Comparison of ENCODE assay signal across 11 cellular contexts in genomic region chr10:133276100-133276434, GRCh38. TPM values are rescaled to one million over a fixed set of nuclear protein-coding genes. Genes with fewer than 3 reads are reported as not detected.
A peak's percentile ranks its signal among the peaks of the same experiment; 100 is the strongest.
DNase-seq lines count a peak whose midpoint lies in the region; ATAC-seq and TF ChIP-seq lines count a peak whose summit lies in the region.
"Had no signal": no experiment of that assay in that cellular context is flagged by ENCODE, and none has a peak within 500 bp of the region (broad histone marks: within the 10 kb centered on the region; RNA-seq: fewer than 3 reads in every experiment).

No MANE protein-coding gene starts in this region.

- CTCF ChIA-PET in CD8-positive, alpha-beta memory T cell (lab: Charles Lee): interaction anchor here (0.9 to 3.5 kb wide), 7 partner anchors 9 to 132 kb away, joined by 3 to 17 read pairs (median 10); no protein-coding TSS in a partner anchor
- CTCF ChIA-PET in MCF 10A (lab: Yijun Ruan, JAX): interaction anchor here (0.6 to 1.1 kb wide), 2 partner anchors 19 to 130 kb away, joined by 3 to 4 read pairs; no protein-coding TSS in a partner anchor

- peak overlapping the region; percentile 88 to 97 (median 91) for H3K4me3 Mint-ChIP-seq in CD8-positive, alpha-beta memory T cell
- H3K4me3 Mint-ChIP-seq in MCF 10A (ENCODE audit: unreplicated experiment): peak overlapping the region; percentile 40
- peak overlapping the region; percentile 93 for H3K4me3 Mint-ChIP-seq in natural killer cell

- peaks cover 0 to 32% (median 0%) of the 10 kb centered on the region in 3 donors for H3K36me3 Mint-ChIP-seq in CD8-positive, alpha-beta memory T cell
- peaks cover 13% of the 10 kb centered on the region for H3K36me3 Mint-ChIP-seq in MCF 10A (ENCODE audit: insufficient read depth, unreplicated experiment)
- H3K36me3 Mint-ChIP-seq in natural killer cell: no peaks in the 10 kb centered on the region

- H3K9me3 ChIP-seq in CD8-positive, alpha-beta memory T cell (ENCODE audit: low read length): no peaks in the 10 kb centered on the region

- H3K9me3 Mint-ChIP-seq in CD8-positive, alpha-beta memory T cell: no peaks in the 10 kb centered on the region
- H3K9me3 Mint-ChIP-seq in MCF 10A (ENCODE audit: unreplicated experiment) (no peaks in the 10 kb centered on the region), natural killer cell (no peaks in the 10 kb centered on the region)

- intact Hi-C loops in MCF 10A (cut with micrococcal nuclease): no loop called here
- intact Hi-C loops in natural killer cell (cut with micrococcal nuclease): loop anchor here (5.0 kb wide), 1 partner anchor 116 kb away; the partner anchor contains the start of gene MTG1

- H3K27me3 Mint-ChIP-seq in CD8-positive, alpha-beta memory T cell: no peaks in the 10 kb centered on the region
- H3K27me3 Mint-ChIP-seq in MCF 10A (ENCODE audit: insufficient read depth, unreplicated experiment) (no peaks in the 10 kb centered on the region), natural killer cell (ENCODE audit: low read depth in 2 of 2) (no peaks in the 10 kb centered on the region)

- no peak for TF ChIP-seq CTCF in HFF-Myc (IDR thresholded peaks at IDR 0.05; ENCODE audit: low read depth, low read length, missing control alignments)
- TF ChIP-seq CTCF in MCF 10A (IDR thresholded peaks at IDR 0.05; ENCODE audit: unreplicated experiment): no peak
- no peak for TF ChIP-seq CTCF in natural killer cell (IDR thresholded peaks at IDR 0.05)

- no peak for DNase-seq in CD8-positive, alpha-beta memory T cell
- DNase-seq in HFF-Myc (ENCODE audit: extremely low read depth, low read depth): no peak
- DNase-seq in MCF 10A (ENCODE audit: unreplicated experiment): no peak
- no peak for DNase-seq in natural killer cell
- no peak for DNase-seq in DMS153 treated with DMSO at 0.1 percent for 48 hours (lab: John Stamatoyannopoulos, UW; ENCODE audit: unreplicated experiment)
- no peak for DNase-seq in NCI-H2171 (lab: John Stamatoyannopoulos, UW)
- no peak for DNase-seq in effector CD4-positive, alpha-beta T cell
- DNase-seq: NCI-H524 had no signal

- H3K27ac Mint-ChIP-seq in CD8-positive, alpha-beta memory T cell: peak overlapping the region; percentile 93 to 99 (median 96)
- no peak overlapping the region for H3K27ac Mint-ChIP-seq in MCF 10A (ENCODE audit: low read depth, unreplicated experiment)
- peak overlapping the region; percentile 98 for H3K27ac Mint-ChIP-seq in natural killer cell

- peak overlapping the region; percentile 88 for H3K4me3 ChIP-seq in CD8-positive, alpha-beta memory T cell (ENCODE audit: low read length)
- peak overlapping the region; percentile 23; the same call in 1 of the 2 replicates for H3K4me3 ChIP-seq in HFF-Myc (replicated peaks; ENCODE audit: low read depth, low read length)

- ATAC-seq in natural killer cell (no peak), HG02840 (IDR thresholded peaks at IDR 0.05; ENCODE audit: low FRiP score, unreplicated experiment) (no peak)

- peaks cover 45% of the 10 kb centered on the region for H3K4me1 ChIP-seq in CD8-positive, alpha-beta memory T cell (ENCODE audit: insufficient read depth, low read length)

- no peaks in the 10 kb centered on the region for H3K27me3 ChIP-seq in CD8-positive, alpha-beta memory T cell (ENCODE audit: insufficient read depth, low read length, poor library complexity, severe bottlenecking)

- peaks cover 23 to 54% (median 34%) of the 10 kb centered on the region in 3 donors for H3K4me1 Mint-ChIP-seq in CD8-positive, alpha-beta memory T cell
- H3K4me1 Mint-ChIP-seq in MCF 10A (ENCODE audit: insufficient read depth, unreplicated experiment): peaks cover 16% of the 10 kb centered on the region
- H3K4me1 Mint-ChIP-seq in natural killer cell: peaks cover 28 to 49% of the 10 kb centered on the region in 2 donors

- peak overlapping the region; percentile 93 for H3K27ac ChIP-seq in CD8-positive, alpha-beta memory T cell (ENCODE audit: low read depth, low read length)
- H3K27ac ChIP-seq: VCaP had no signal

- POLR2A ChIA-PET in CD8-positive, alpha-beta memory T cell (lab: Charles Lee): interaction anchor here (1.0 to 1.5 kb wide), 4 partner anchors 12 to 114 kb away, joined by 3 to 7 read pairs (median 4); no protein-coding TSS in a partner anchor
- POLR2A ChIA-PET in MCF 10A (lab: Yijun Ruan, JAX): interaction anchor here (4.7 kb wide), 1 partner anchor 18 kb away, joined by 45 read pairs; no protein-coding TSS in a partner anchor

- peaks cover 3% of the 10 kb centered on the region for H3K36me3 ChIP-seq in CD8-positive, alpha-beta memory T cell (ENCODE audit: insufficient read depth, low read length)

- BruUV-seq in MCF 10A (replicated peaks; lab: Mats Ljungman, UMichigan): no TSS peak

RNA-seq across cellular contexts. Expression of gene ADAM8, which starts 0.6 kb away (rescaled TPM):
- total RNA-seq in CD8-positive, alpha-beta memory T cell: 10 to 100 TPM; 67.0 to 70.0 TPM
- polyA plus RNA-seq in CD8-positive, alpha-beta memory T cell: 74.9 TPM
- total RNA-seq in MCF 10A (2022): 20.2 and 23.2 TPM in 2 replicates
- 100 to 1,000 TPM; 357 to 682 (median 425) TPM for total RNA-seq in natural killer cell

RNA-seq across cellular contexts. Expression of gene TUBGCP2, which starts 32.6 kb away (rescaled TPM):
- 10 to 100 TPM; 67.9 to 68.1 TPM for total RNA-seq in CD8-positive, alpha-beta memory T cell
- polyA plus RNA-seq in CD8-positive, alpha-beta memory T cell: 39.9 TPM
- total RNA-seq in MCF 10A (2022) (95.9 and 96.2 TPM in 2 replicates), natural killer cell (10 to 100 TPM; 74.3 to 81.8 (median 78.7) TPM)

RNA-seq across cellular contexts. Expression of gene ZNF511, which starts 32.6 kb away (rescaled TPM):
- 10 to 100 TPM; 82.2 to 83.2 TPM for total RNA-seq in CD8-positive, alpha-beta memory T cell
- polyA plus RNA-seq in CD8-positive, alpha-beta memory T cell: 90.8 TPM
- total RNA-seq in MCF 10A (2022) (28.9 and 42.7 TPM in 2 replicates), natural killer cell (10 to 100 TPM; 28.1 to 39.0 (median 32.4) TPM)

RNA-seq across cellular contexts. Expression of gene VENTX, which starts 38.4 kb away (rescaled TPM):
- not detected for total RNA-seq in CD8-positive, alpha-beta memory T cell
- polyA plus RNA-seq in CD8-positive, alpha-beta memory T cell: not detected
- not detected in 2 replicates for total RNA-seq in MCF 10A (2022)
- total RNA-seq in natural killer cell: 1 to 10 TPM in 1 of 3 donors, under 1 TPM in 2; 0.48 to 4.1 (median 0.75) TPM
- total RNA-seq: Daoy had no signal

RNA-seq across cellular contexts. Expression of gene UTF1, which starts 46.0 kb away (rescaled TPM):
- total RNA-seq in CD8-positive, alpha-beta memory T cell: not detected
- polyA plus RNA-seq in CD8-positive, alpha-beta memory T cell: not detected
- total RNA-seq in MCF 10A (2022) (not detected in 2 replicates), natural killer cell (under 1 TPM in 2 of 3 donors, not detected in 1; 0.31 to 0.33 TPM)
- total RNA-seq: Daoy had no signal

Comparison
In these comparisons a context has a peak if more than half of its experiments do, and no peak if none do; other contexts are left out.
1. H3K4me3 Mint-ChIP-seq: peak in every context shown above with its lines; median percentile 93 in natural killer cell; 91 in CD8-positive, alpha-beta memory T cell; 40 in MCF 10A.
2. RNA of gene ADAM8, which starts 0.6 kb away (total RNA-seq): 357 to 682 TPM in natural killer cell; 67.0 to 70.0 TPM in CD8-positive, alpha-beta memory T cell and 20.2 to 23.2 TPM in MCF 10A; every median in the first group is over 4 times any median in the second.